30 cellular contexts compared by ENCODE assay signal in genomic region chr10:124824507-124824906, GRCh38.
"Had no signal": no experiment of that assay in that cellular context is flagged by ENCODE, and none has a peak within 500 bp of the region (broad histone marks: within the 10 kb centered on the region; RNA-seq: fewer than 3 reads in every experiment).

No MANE protein-coding gene starts in this region.

- H3K4me3 Mint-ChIP-seq: activated CD4-positive, alpha-beta T cell treated with anti-CD3 and anti-CD28 coated beads, Interleukin-2, amount 10 ng/mL, durations not matched to agents 7 days and 5 days; activated CD8-positive, alpha-beta memory T cell treated with anti-CD3 and anti-CD28 coated beads, Interleukin-2, amount 10 ng/mL, durations not matched to agents 7 days and 5 days; activated CD8-positive, alpha-beta T cell treated with anti-CD3 and anti-CD28 coated beads for 36 hours; activated naive CD8-positive, alpha-beta T cell; activated T-cell treated with anti-CD3 and anti-CD28 coated beads, Interleukin-2, amount 50 U/mL, for 72 hours; brain; dendritic cell treated with granulocyte-macrophage colony-stimulating factor and Interleukin-4, amounts not matched to agents 40 ng/mL and 50 ng/mL, for 4 days; nephron; T-helper 17 cell; WTC11 had no signal

- FAIRE-seq: frontal cortex had no signal

- H3K27ac ChIP-seq: adrenal gland, epithelial cell of prostate, esophagus squamous epithelium, hepatocyte, right lobe of liver, stomach, thyroid gland, upper lobe of left lung, vagina had no signal

- H3K27me3 Mint-ChIP-seq: activated CD4-positive, alpha-beta T cell treated with anti-CD3 and anti-CD28 coated beads, Interleukin-2, amount 10 ng/mL, durations not matched to agents 7 days and 5 days; activated CD8-positive, alpha-beta memory T cell treated with anti-CD3 and anti-CD28 coated beads, Interleukin-2, amount 10 ng/mL, durations not matched to agents 7 days and 5 days; activated CD8-positive, alpha-beta T cell treated with anti-CD3 and anti-CD28 coated beads for 36 hours; activated naive CD8-positive, alpha-beta T cell; brain; dendritic cell treated with granulocyte-macrophage colony-stimulating factor and Interleukin-4, amounts not matched to agents 40 ng/mL and 50 ng/mL, for 4 days; T-helper 17 cell had no signal

- H3K9me3 ChIP-seq: adrenal gland, esophagus squamous epithelium, right lobe of liver, stomach, thyroid gland, upper lobe of left lung, vagina had no signal

- DNase-seq: activated CD4-positive, alpha-beta T cell treated with anti-CD3 and anti-CD28 coated beads for 1 hour; activated CD4-positive, alpha-beta T cell treated with anti-CD3 and anti-CD28 coated beads, Interleukin-2, amount 10 ng/mL, durations not matched to agents 7 days and 5 days; activated CD8-positive, alpha-beta memory T cell treated with anti-CD3 and anti-CD28 coated beads, Interleukin-2, amount 10 ng/mL, durations not matched to agents 7 days and 5 days; activated CD8-positive, alpha-beta T cell treated with anti-CD3 and anti-CD28 coated beads for 36 hours; activated effector memory CD4-positive, alpha-beta T cell treated with Interleukin-2 at 50 U/mL for 16 hours; activated naive CD4-positive, alpha-beta T cell treated with Interleukin-2 at 50 U/mL for 16 hours; activated T-cell treated with anti-CD3 and anti-CD28 coated beads for 4 hours; activated T-cell treated with anti-CD3 and anti-CD28 coated beads, Interleukin-2, amount 50 U/mL, for 72 hours; adrenal gland; aorta; caudate nucleus; esophagus squamous epithelium; islet precursor cell; left cardiac atrium; left ventricle myocardium superior; right lobe of liver; stimulated activated CD4-positive, alpha-beta T cell treated with anti-CD3 and anti-CD28 coated beads, Interleukin-2, amount 100 ng/mL, for 48 hours; stomach; T-helper 17 cell; thyroid gland; upper lobe of left lung had no signal

- H3K9me3 Mint-ChIP-seq: activated CD4-positive, alpha-beta T cell treated with anti-CD3 and anti-CD28 coated beads, Interleukin-2, amount 10 ng/mL, durations not matched to agents 7 days and 5 days; activated CD8-positive, alpha-beta T cell treated with anti-CD3 and anti-CD28 coated beads for 36 hours; activated T-cell treated with anti-CD3 and anti-CD28 coated beads, Interleukin-2, amount 50 U/mL, for 72 hours; dendritic cell treated with granulocyte-macrophage colony-stimulating factor and Interleukin-4, amounts not matched to agents 40 ng/mL and 50 ng/mL, for 4 days; nephron; WTC11 had no signal

- H3K4me1 ChIP-seq: esophagus squamous epithelium, right lobe of liver, upper lobe of left lung, vagina had no signal

- ATAC-seq: activated CD8-positive, alpha-beta memory T cell treated with anti-CD3 and anti-CD28 coated beads, Interleukin-2, amount 10 ng/mL, durations not matched to agents 7 days and 5 days; activated CD8-positive, alpha-beta T cell treated with anti-CD3 and anti-CD28 coated beads for 36 hours; activated T-cell treated with anti-CD3 and anti-CD28 coated beads, Interleukin-2, amount 50 U/mL, for 72 hours; left cardiac atrium; left ventricle myocardium superior; right lobe of liver; T-helper 17 cell; WTC11 had no signal

- H3K4me3 ChIP-seq: adrenal gland, esophagus squamous epithelium, hepatocyte, right lobe of liver, stomach, thyroid gland, upper lobe of left lung, vagina had no signal

- H3K4me1 Mint-ChIP-seq: activated CD4-positive, alpha-beta T cell treated with anti-CD3 and anti-CD28 coated beads, Interleukin-2, amount 10 ng/mL, durations not matched to agents 7 days and 5 days; activated CD8-positive, alpha-beta memory T cell treated with anti-CD3 and anti-CD28 coated beads, Interleukin-2, amount 10 ng/mL, durations not matched to agents 7 days and 5 days; brain; nephron; WTC11 had no signal

- H3K27me3 ChIP-seq: adrenal gland, esophagus squamous epithelium, hepatocyte, right lobe of liver, stomach, thyroid gland, upper lobe of left lung, vagina had no signal

- H3K27ac Mint-ChIP-seq: activated CD4-positive, alpha-beta T cell treated with anti-CD3 and anti-CD28 coated beads, Interleukin-2, amount 10 ng/mL, durations not matched to agents 7 days and 5 days; activated CD8-positive, alpha-beta memory T cell treated with anti-CD3 and anti-CD28 coated beads, Interleukin-2, amount 10 ng/mL, durations not matched to agents 7 days and 5 days; activated CD8-positive, alpha-beta T cell treated with anti-CD3 and anti-CD28 coated beads for 36 hours; activated naive CD8-positive, alpha-beta T cell; activated T-cell treated with anti-CD3 and anti-CD28 coated beads, Interleukin-2, amount 50 U/mL, for 72 hours; brain; dendritic cell treated with granulocyte-macrophage colony-stimulating factor and Interleukin-4, amounts not matched to agents 40 ng/mL and 50 ng/mL, for 4 days; nephron; T-helper 17 cell; WTC11 had no signal
